Comparison of ENCODE assay signal across 1 cellular context in the genomic region with DNA sequence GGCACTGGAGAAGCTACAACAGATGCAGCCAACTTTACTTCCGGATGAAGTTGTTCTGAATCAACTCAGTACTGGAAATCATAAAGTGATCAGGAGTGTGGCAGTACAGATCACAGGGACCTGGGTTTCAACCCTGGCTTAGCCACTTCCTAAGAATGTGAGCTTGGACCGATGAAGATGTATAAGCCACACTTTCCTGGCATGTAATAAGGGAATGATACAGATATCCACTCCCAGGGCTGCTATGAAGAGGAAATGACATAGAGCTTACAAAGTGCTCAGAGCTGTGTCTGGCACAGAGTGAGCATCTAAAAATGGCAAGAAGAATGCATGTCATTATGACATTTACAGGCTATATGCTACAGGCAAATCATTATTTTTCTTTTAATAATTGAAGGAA.
TF ChIP-seq lines count a peak whose summit lies in the region.

No MANE protein-coding gene starts in this region.

TF ChIP-seq in SK-N-SH, 30 proteins besides CTCF, POLR2A, EP300 and RAD21 (continued from another document):
- peak; percentile 42 for TF ChIP-seq GABPA (IDR thresholded peaks at IDR 0.05; ENCODE audit: low read depth)
- peak; percentile 86 for TF ChIP-seq MEF2A (IDR thresholded peaks at IDR 0.05; ENCODE audit: borderline replicate concordance, low read depth)
- TF ChIP-seq RCOR1 (IDR thresholded peaks at IDR 0.05; ENCODE audit: low read length), result no peak
- no peak for TF ChIP-seq MXI1 (IDR thresholded peaks at IDR 0.05; ENCODE audit: low read depth, low read length)
- TF ChIP-seq JUND (IDR thresholded peaks at IDR 0.05), result peak; percentile 69
- no peak for TF ChIP-seq SMC3 (IDR thresholded peaks at IDR 0.05; ENCODE audit: low read depth, low read length)
- TF ChIP-seq ELF1 (IDR thresholded peaks at IDR 0.05), result peak; percentile 46
- peak; percentile 29; the same call in 1 of the 2 replicates for TF ChIP-seq POLR2AphosphoS5 (IDR thresholded peaks at IDR 0.05; ENCODE audit: low read depth, low read length)
- no peak for TF ChIP-seq CHD2 (IDR thresholded peaks at IDR 0.05; ENCODE audit: low read length, partially characterized antibody)
- no peak for TF ChIP-seq NRF1 (IDR thresholded peaks at IDR 0.05; ENCODE audit: low read depth, low read length)
- no peak for TF ChIP-seq GATA2 (CRISPR knock-in tag; IDR thresholded peaks at IDR 0.05)
- TF ChIP-seq, protein P1, sequence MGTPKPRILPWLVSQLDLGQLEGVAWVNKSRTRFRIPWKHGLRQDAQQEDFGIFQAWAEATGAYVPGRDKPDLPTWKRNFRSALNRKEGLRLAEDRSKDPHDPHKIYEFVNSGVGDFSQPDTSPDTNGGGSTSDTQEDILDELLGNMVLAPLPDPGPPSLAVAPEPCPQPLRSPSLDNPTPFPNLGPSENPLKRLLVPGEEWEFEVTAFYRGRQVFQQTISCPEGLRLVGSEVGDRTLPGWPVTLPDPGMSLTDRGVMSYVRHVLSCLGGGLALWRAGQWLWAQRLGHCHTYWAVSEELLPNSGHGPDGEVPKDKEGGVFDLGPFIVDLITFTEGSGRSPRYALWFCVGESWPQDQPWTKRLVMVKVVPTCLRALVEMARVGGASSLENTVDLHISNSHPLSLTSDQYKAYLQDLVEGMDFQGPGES (IDR thresholded peaks at IDR 0.05; ENCODE audit: low read depth, low read length), result no peak
- TF ChIP-seq, protein P2, sequence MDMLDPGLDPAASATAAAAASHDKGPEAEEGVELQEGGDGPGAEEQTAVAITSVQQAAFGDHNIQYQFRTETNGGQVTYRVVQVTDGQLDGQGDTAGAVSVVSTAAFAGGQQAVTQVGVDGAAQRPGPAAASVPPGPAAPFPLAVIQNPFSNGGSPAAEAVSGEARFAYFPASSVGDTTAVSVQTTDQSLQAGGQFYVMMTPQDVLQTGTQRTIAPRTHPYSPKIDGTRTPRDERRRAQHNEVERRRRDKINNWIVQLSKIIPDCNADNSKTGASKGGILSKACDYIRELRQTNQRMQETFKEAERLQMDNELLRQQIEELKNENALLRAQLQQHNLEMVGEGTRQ (IDR thresholded peaks at IDR 0.05; ENCODE audit: borderline replicate concordance, low read depth, low read length), result no peak
